ENCODE assay signal across 2 cellular contexts in the genomic region with DNA sequence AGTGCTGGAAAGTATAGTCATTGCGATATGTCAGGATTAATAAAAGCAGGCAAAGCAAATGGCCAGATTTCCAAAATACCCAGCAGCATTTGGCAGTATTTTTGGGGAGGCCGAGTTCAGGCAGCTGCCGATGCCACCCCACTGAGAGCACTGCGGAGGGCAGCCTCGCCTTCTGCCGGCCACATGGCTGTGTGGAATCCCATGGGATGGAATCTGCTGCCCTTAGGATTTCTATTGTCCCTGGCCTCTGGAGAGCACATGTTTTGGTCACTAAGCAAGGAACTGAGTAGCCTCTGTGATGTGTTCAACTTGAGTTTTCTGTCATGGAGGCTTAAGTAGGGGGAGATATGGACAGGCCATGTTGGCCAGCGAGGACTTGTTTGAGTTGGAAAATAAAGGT.
TF ChIP-seq lines count a peak whose summit lies in the region.

No MANE protein-coding gene starts in this region.

TF ChIP-seq in GM23338, 12 proteins besides CTCF, POLR2A, EP300 and RAD21:
- TF ChIP-seq ZNF331 (CRISPR knock-in tag; IDR thresholded peaks at IDR 0.05; ENCODE audit: low read depth) (no peak), ZNF114 (CRISPR knock-in tag; IDR thresholded peaks at IDR 0.05) (no peak), POLR2AphosphoS5 (IDR thresholded peaks at IDR 0.05; ENCODE audit: low read depth) (no peak), NANOG (IDR thresholded peaks at IDR 0.05; ENCODE audit: borderline replicate concordance) (no peak), JUNB (IDR thresholded peaks at IDR 0.05; ENCODE audit: unreplicated experiment) (no peak), STAT1 (IDR thresholded peaks at IDR 0.05; ENCODE audit: unreplicated experiment) (no peak)
- TF ChIP-seq, protein P1, sequence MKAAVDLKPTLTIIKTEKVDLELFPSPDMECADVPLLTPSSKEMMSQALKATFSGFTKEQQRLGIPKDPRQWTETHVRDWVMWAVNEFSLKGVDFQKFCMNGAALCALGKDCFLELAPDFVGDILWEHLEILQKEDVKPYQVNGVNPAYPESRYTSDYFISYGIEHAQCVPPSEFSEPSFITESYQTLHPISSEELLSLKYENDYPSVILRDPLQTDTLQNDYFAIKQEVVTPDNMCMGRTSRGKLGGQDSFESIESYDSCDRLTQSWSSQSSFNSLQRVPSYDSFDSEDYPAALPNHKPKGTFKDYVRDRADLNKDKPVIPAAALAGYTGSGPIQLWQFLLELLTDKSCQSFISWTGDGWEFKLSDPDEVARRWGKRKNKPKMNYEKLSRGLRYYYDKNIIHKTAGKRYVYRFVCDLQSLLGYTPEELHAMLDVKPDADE (IDR thresholded peaks at IDR 0.05): no peak

TF ChIP-seq in H1, 55 proteins besides CTCF, POLR2A, EP300 and RAD21:
- TF ChIP-seq KDM4A (IDR thresholded peaks at IDR 0.05; ENCODE audit: low read depth, low read length, severe bottlenecking): no peak
- no peak for TF ChIP-seq YY1 (IDR thresholded peaks at IDR 0.05; ENCODE audit: low read depth, low read length)
- no peak for TF ChIP-seq SP4 (IDR thresholded peaks at IDR 0.05; ENCODE audit: low read length)
- no peak for TF ChIP-seq GABPA (IDR thresholded peaks at IDR 0.05; ENCODE audit: borderline replicate concordance, insufficient read depth, low read length)
- TF ChIP-seq, protein P2, sequence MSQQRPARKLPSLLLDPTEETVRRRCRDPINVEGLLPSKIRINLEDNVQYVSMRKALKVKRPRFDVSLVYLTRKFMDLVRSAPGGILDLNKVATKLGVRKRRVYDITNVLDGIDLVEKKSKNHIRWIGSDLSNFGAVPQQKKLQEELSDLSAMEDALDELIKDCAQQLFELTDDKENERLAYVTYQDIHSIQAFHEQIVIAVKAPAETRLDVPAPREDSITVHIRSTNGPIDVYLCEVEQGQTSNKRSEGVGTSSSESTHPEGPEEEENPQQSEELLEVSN (IDR thresholded peaks at IDR 0.05): peak; percentile 82
- TF ChIP-seq SIN3A (conservative IDR thresholded peaks at IDR 0.05 in 1 of 2, IDR thresholded peaks at IDR 0.05 in 1 of 2; ENCODE audit: low read depth in 1 of 2, low read length in 2 of 2): no peak
- TF ChIP-seq NANOG (IDR thresholded peaks at IDR 0.05; ENCODE audit: insufficient read depth, low read depth, low read length, poor library complexity, severe bottlenecking): no peak
- TF ChIP-seq, protein P3, sequence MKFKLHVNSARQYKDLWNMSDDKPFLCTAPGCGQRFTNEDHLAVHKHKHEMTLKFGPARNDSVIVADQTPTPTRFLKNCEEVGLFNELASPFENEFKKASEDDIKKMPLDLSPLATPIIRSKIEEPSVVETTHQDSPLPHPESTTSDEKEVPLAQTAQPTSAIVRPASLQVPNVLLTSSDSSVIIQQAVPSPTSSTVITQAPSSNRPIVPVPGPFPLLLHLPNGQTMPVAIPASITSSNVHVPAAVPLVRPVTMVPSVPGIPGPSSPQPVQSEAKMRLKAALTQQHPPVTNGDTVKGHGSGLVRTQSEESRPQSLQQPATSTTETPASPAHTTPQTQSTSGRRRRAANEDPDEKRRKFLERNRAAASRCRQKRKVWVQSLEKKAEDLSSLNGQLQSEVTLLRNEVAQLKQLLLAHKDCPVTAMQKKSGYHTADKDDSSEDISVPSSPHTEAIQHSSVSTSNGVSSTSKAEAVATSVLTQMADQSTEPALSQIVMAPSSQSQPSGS (IDR thresholded peaks at IDR 0.05; ENCODE audit: low read length): no peak
- TF ChIP-seq, protein P4, sequence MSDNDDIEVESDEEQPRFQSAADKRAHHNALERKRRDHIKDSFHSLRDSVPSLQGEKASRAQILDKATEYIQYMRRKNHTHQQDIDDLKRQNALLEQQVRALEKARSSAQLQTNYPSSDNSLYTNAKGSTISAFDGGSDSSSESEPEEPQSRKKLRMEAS (IDR thresholded peaks at IDR 0.05): peak; percentile 93
